ENCODE assay signal across 11 cellular contexts in the genomic region with DNA sequence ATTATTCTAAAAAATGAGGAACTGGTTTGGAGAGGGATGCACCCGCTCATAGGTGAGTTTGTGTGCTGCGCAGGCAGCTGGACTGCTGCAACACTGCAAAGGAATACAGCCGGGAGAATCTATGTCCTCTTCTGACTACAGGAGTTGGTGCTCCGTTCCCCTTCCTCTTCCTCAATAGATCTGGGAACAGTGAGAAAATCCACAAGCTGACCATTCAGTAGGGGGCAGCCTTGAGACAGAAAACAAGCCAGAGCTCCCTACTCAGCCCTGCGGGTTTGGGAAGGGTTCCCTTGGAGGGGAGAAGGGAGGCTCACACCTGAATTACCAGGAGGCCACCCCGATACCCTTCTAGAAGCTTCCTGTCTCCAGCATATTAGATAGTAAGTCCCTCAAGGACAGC.
DNase-seq lines count a peak whose midpoint lies in the region; ATAC-seq, FAIRE-seq and TF ChIP-seq lines count a peak whose summit lies in the region.
"Had no signal": no experiment of that assay in that cellular context is flagged by ENCODE, and none has a peak within 500 bp of the region (broad histone marks: within the 10 kb centered on the region; RNA-seq: fewer than 3 reads in every experiment).

No MANE protein-coding gene starts in this region.

- no peaks in the 10 kb centered on the region for H3K9me3 ChIP-seq in A549
- H3K9me3 ChIP-seq in OCI-LY7 (ENCODE audit: low read length) = no peaks in the 10 kb centered on the region
- H3K9me3 ChIP-seq: adrenal gland had no signal

- H3K9me2 ChIP-seq in OCI-LY7 (ENCODE audit: insufficient read depth, low read length) = no peaks in the 10 kb centered on the region

- DNase-seq in A549 (ENCODE audit: low read depth in 1 of 2, low spot score in 1 of 2) (peak in 1 of 2 experiments; percentile 27), OCI-LY7 (ENCODE audit: low spot score) (peak; percentile 11), iPS DF 19.7 (ENCODE audit: low read depth, low spot score) (peak; percentile 68), NCI-H2171 (lab: John Stamatoyannopoulos, UW) (no peak), T-helper 9 cell (no peak)
- DNase-seq: activated CD4-positive, alpha-beta T cell treated with anti-CD3 and anti-CD28 coated beads, Interleukin-2, amount 10 ng/mL, durations not matched to agents 7 days and 5 days; adrenal gland had no signal

- CTCF ChIA-PET in A549 (lab: Yijun Ruan, JAX) (interaction anchor here (0.8 kb wide), 1 partner anchor 13 kb away, joined by 4 read pairs; no protein-coding TSS in a partner anchor), OCI-LY7 (lab: Charles Lee; ENCODE audit: unreplicated experiment) (no interaction called here)

- no peak for TF ChIP-seq EP300 in A549 (IDR thresholded peaks at IDR 0.05)

- TF ChIP-seq CTCF in A549 (IDR thresholded peaks at IDR 0.05) = peak; percentile 26; the same call in 1 of the 3 replicates
- TF ChIP-seq CTCF in GM12872 (IDR thresholded peaks at IDR 0.05; ENCODE audit: insufficient read depth, low read depth, low read length) = 0 out of 3 replicates have a peak, but pooled peaks have one; percentile 7
- TF ChIP-seq CTCF in OCI-LY7 (conservative IDR thresholded peaks at IDR 0.05; ENCODE audit: low read length) = peak; percentile 67

- no peaks in the 10 kb centered on the region for H3K4me1 ChIP-seq in A549
- no peaks in the 10 kb centered on the region for H3K4me1 ChIP-seq in OCI-LY7 (ENCODE audit: insufficient read depth, low read length, poor library complexity, severe bottlenecking)
- H3K4me1 ChIP-seq: adrenal gland had no signal

- no peak overlapping the region for H2AFZ ChIP-seq in OCI-LY7 (ENCODE audit: low read length)

- BruUV-seq in OCI-LY7 (replicated peaks; lab: Mats Ljungman, UMichigan) = no TSS peak

- H3K4me3 ChIP-seq in A549 (no peak overlapping the region), OCI-LY7 (ENCODE audit: low read depth, low read length, poor library complexity, severe bottlenecking) (no peak overlapping the region)
- H3K4me3 ChIP-seq: adrenal gland had no signal

- no peak for TF ChIP-seq POLR2A in A549 (IDR thresholded peaks at IDR 0.05; ENCODE audit: low read length)

- H3K36me3 ChIP-seq in OCI-LY7 (ENCODE audit: insufficient read depth, low read length) = no peaks in the 10 kb centered on the region
- H3K36me3 ChIP-seq: adrenal gland had no signal

- FAIRE-seq in A549 (lab: Jason Lieb, UNC) = no peak

- H4K20me1 ChIP-seq in OCI-LY7 (ENCODE audit: insufficient read depth, low read length) = no peaks in the 10 kb centered on the region

- POLR2A ChIA-PET in A549 (lab: Yijun Ruan, JAX) (no interaction called here), OCI-LY7 (lab: Charles Lee) (no interaction called here)

- H3K4me2 ChIP-seq in A549 (no peak overlapping the region), OCI-LY7 (ENCODE audit: low read length) (no peak overlapping the region)

- H3K27ac ChIP-seq in A549 (no peak overlapping the region), OCI-LY7 (ENCODE audit: low read depth, low read length, poor library complexity, severe bottlenecking) (no peak overlapping the region)
- H3K27ac ChIP-seq: adrenal gland, epithelial cell of prostate had no signal

- no peaks in the 10 kb centered on the region for H3K79me2 ChIP-seq in OCI-LY7 (ENCODE audit: insufficient read depth, low read depth, low read length)

- intact Hi-C loops in OCI-LY7 (cut with micrococcal nuclease; ENCODE audit: unreplicated experiment) = no loop called here

- ATAC-seq in A549 (peak in 1 of 2 experiments; percentile 70; a peak in 3 of 6 replicates), GM19463 (IDR thresholded peaks at IDR 0.05; ENCODE audit: unreplicated experiment) (no peak), HG02678 (IDR thresholded peaks at IDR 0.05; ENCODE audit: unreplicated experiment) (no peak)

- WGBS in A549 (ENCODE audit: missing lambda C conversion rate) = 4% methylated on average over 6 of the region's 6 CpGs

- peak in 1 of 2 experiments; percentile 31; a peak in 2 of 5 replicates for TF ChIP-seq RAD21 in A549 (conservative IDR thresholded peaks at IDR 0.05 in 1 of 2, IDR thresholded peaks at IDR 0.05 in 1 of 2)

TF ChIP-seq in A549, 52 proteins besides CTCF, POLR2A, EP300 and RAD21:
- TF ChIP-seq POLR2AphosphoS2 (conservative IDR thresholded peaks at IDR 0.05; ENCODE audit: low read length) (no peak), E2F6 (IDR thresholded peaks at IDR 0.05; ENCODE audit: borderline replicate concordance, low read depth) (no peak), KDM1A (IDR thresholded peaks at IDR 0.05; ENCODE audit: low read depth) (no peak), FOSB (CRISPR knock-in tag; IDR thresholded peaks at IDR 0.05) (no peak), HES2 (IDR thresholded peaks at IDR 0.05) (no peak), SREBF2 (IDR thresholded peaks at IDR 0.05) (no peak), GATA3 (IDR thresholded peaks at IDR 0.05; ENCODE audit: borderline replicate concordance) (no peak)
- TF ChIP-seq, protein P1, sequence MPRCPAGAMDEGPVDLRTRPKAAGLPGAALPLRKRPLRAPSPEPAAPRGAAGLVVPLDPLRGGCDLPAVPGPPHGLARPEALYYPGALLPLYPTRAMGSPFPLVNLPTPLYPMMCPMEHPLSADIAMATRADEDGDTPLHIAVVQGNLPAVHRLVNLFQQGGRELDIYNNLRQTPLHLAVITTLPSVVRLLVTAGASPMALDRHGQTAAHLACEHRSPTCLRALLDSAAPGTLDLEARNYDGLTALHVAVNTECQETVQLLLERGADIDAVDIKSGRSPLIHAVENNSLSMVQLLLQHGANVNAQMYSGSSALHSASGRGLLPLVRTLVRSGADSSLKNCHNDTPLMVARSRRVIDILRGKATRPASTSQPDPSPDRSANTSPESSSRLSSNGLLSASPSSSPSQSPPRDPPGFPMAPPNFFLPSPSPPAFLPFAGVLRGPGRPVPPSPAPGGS (IDR thresholded peaks at IDR 0.05) = no peak
- TF ChIP-seq, protein P2, sequence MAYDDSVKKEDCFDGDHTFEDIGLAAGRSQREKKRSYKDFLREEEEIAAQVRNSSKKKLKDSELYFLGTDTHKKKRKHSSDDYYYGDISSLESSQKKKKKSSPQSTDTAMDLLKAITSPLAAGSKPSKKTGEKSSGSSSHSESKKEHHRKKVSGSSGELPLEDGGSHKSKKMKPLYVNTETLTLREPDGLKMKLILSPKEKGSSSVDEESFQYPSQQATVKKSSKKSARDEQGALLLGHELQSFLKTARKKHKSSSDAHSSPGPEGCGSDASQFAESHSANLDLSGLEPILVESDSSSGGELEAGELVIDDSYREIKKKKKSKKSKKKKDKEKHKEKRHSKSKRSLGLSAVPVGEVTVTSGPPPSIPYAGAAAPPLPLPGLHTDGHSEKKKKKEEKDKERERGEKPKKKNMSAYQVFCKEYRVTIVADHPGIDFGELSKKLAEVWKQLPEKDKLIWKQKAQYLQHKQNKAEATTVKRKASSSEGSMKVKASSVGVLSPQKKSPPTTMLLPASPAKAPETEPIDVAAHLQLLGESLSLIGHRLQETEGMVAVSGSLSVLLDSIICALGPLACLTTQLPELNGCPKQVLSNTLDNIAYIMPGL (CRISPR knock-in tag; IDR thresholded peaks at IDR 0.05; ENCODE audit: borderline replicate concordance) = no peak
- TF ChIP-seq, protein P3, sequence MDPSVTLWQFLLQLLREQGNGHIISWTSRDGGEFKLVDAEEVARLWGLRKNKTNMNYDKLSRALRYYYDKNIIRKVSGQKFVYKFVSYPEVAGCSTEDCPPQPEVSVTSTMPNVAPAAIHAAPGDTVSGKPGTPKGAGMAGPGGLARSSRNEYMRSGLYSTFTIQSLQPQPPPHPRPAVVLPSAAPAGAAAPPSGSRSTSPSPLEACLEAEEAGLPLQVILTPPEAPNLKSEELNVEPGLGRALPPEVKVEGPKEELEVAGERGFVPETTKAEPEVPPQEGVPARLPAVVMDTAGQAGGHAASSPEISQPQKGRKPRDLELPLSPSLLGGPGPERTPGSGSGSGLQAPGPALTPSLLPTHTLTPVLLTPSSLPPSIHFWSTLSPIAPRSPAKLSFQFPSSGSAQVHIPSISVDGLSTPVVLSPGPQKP (IDR thresholded peaks at IDR 0.05; ENCODE audit: low read depth, low read length) = no peak
TF ChIP-seq in A549: peak in this region for 0.

Comparison
In these comparisons a context has a peak if more than half of its experiments do, and no peak if none do; other contexts are left out.
1. DNase-seq: peak in OCI-LY7 (single experiment) and iPS DF 19.7 (single experiment); none in NCI-H2171 (single experiment) and T-helper 9 cell (single experiment).
2. CTCF ChIP-seq: peak in every context shown above with its lines; median percentile 67 in OCI-LY7; 26 in A549; 7 in GM12872.